ENCODE assay signal across 8 cellular contexts in the genomic region with DNA sequence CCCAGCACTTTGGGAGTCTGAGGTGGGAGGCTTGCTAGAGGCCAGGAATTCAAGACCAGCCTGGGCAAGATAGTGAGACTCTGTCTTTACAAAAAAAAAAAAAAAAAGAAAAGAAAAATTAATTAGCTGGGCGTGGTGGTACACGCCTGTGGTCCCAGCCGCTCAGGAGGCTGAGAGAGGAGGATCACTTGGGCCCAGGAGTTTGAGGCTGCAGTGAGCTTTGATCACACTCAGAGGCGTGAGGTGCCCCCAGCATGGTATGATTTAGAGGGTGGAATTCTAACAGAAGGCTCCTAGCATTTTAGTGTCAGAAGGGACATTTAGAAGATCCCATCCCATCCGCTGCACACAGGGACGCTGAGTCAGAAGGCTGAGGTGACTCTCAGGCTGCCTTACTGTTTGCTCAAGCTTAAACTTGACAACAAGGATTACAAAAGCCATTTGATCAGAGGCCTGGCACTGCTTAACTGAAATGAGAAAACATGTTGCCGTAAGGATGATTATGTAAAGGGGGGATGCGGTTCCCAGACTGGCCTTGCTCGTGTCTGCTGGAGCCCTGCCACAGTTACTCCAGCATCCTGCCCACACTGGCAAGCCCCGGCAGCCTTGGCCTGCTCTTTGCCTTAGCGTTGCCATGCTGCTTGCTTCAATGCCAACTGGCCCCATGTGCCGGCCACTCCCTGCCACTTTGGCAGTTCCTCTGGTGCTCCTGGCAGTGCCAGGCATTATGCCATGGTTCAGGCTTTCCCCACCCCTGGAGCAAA. TPM values are rescaled to one million over a fixed set of nuclear protein-coding genes. Genes with fewer than 3 reads are reported as not detected.
DNase-seq lines count a peak whose midpoint lies in the region; ATAC-seq and TF ChIP-seq lines count a peak whose summit lies in the region.

No MANE protein-coding gene starts in this region.

- POLR2A ChIA-PET in Panc1 (lab: Charles Lee) (no interaction called here), HEK293T (lab: Yijun Ruan, JAX) (no interaction called here)

- BruUV-seq in Panc1 (replicated peaks; lab: Mats Ljungman, UMichigan), result no TSS peak

- H3K27ac ChIP-seq in Panc1 (ENCODE audit: low read length), result no peak overlapping the region
- peak overlapping the region; percentile 88 for H3K27ac ChIP-seq in psoas muscle

- intact Hi-C loops in Panc1 (cut with micrococcal nuclease; ENCODE audit: unreplicated experiment) (no loop called here), psoas muscle (cut with DNase I) (loop anchor here (5.0 kb wide), 2 partner anchors 34 to 49 kb away; no protein-coding TSS in a partner anchor)

- H3K27me3 ChIP-seq in Panc1 (ENCODE audit: control insufficient read depth, insufficient read depth, low read length) (no peaks in the 10 kb centered on the region; the same call in 1 of the 2 replicates), psoas muscle (ENCODE audit: insufficient read depth in 3 of 3, low read length in 2 of 3) (no peaks in the 10 kb centered on the region)

- in situ Hi-C loops in Caki2 (cut with HindIII; ENCODE audit: low pct_unique_long_range_greater_than_20kb, low sequenced_read_pairs), result loop anchor here (25.0 kb wide), 1 partner anchor 94 kb away; no protein-coding TSS in a partner anchor
- in situ Hi-C loops in Panc1 (cut with HindIII; ENCODE audit: low pct_unique_long_range_greater_than_20kb, low sequenced_read_pairs), result no loop called here

- H3K9me3 ChIP-seq in Panc1 (ENCODE audit: control insufficient read depth, insufficient read depth, low read depth, low read length) (no peaks in the 10 kb centered on the region), psoas muscle (no peaks in the 10 kb centered on the region)

- 30 to 44% (median 37%) methylated on average over 12 of the region's 12 CpGs for WGBS in psoas muscle, 3 donors

- CTCF ChIA-PET in Panc1 (lab: Charles Lee), result interaction anchor here (0.7 kb wide), 1 partner anchor 29 kb away, joined by 3 read pairs; no protein-coding TSS in a partner anchor
- CTCF ChIA-PET in HEK293T (lab: Yijun Ruan, JAX), result no interaction called here

- H3K4me3 ChIP-seq in Panc1 (ENCODE audit: low read depth in 2 of 2, low read length in 2 of 2) (no peak overlapping the region), psoas muscle (peak overlapping the region; percentile 43)

- H3K36me3 ChIP-seq in Panc1 (ENCODE audit: control insufficient read depth, insufficient read depth, low read length) (no peaks in the 10 kb centered on the region), psoas muscle (ENCODE audit: insufficient read depth in 1 of 2, low read depth in 1 of 2) (no peaks in the 10 kb centered on the region)

- TF ChIP-seq CTCF in Panc1 (IDR thresholded peaks at IDR 0.05) (no peak), psoas muscle (IDR thresholded peaks at IDR 0.05) (no peak)

- DNase-seq in Caki2 (ENCODE audit: low read depth) (peak; percentile 61), Panc1 (ENCODE audit: low read depth, low spot score) (peak; percentile 4), fibroblast of the conjunctiva (ENCODE audit: low read depth) (peak; percentile 27), psoas muscle (peak; percentile 87 to 95), NCI-H2107 treated with DMSO at 0.1 percent for 48 hours (lab: John Stamatoyannopoulos, UW; ENCODE audit: unreplicated experiment) (no peak), GDM1 (lab: John Stamatoyannopoulos, UW) (no peak), HEK293T (ENCODE audit: extremely low spot score) (no peak)
- DNase-seq in activated CD4-positive, alpha-beta T cell treated with anti-CD3 and anti-CD28 coated beads, Interleukin-2, amount 50 U/mL, for 48 hours, result no peak

- H3K4me1 ChIP-seq in Panc1 (ENCODE audit: control insufficient read depth, insufficient read depth, low read length) (no peaks in the 10 kb centered on the region), psoas muscle (peaks cover 48% of the 10 kb centered on the region)

- ATAC-seq in Panc1 (no peak), psoas muscle (peak; percentile 91 to 96 (median 94))

TF ChIP-seq in HEK293T, 16 proteins besides CTCF, POLR2A, EP300 and RAD21:
- no peak for TF ChIP-seq LEF1 (IDR thresholded peaks at IDR 0.05; ENCODE audit: borderline replicate concordance)

RNA-seq across cellular contexts. Expression of a gene that starts 45.6 kb away (rescaled TPM):
- 30.7 and 39.1 TPM in 2 replicates for total RNA-seq in Caki2 (2014; rRNA removed; shearing (Covaris generic); ENCODE audit: low replicate concordance)
- 12.9 TPM for total RNA-seq in Panc1 (2021; ENCODE audit: unreplicated experiment)
- polyA plus RNA-seq in Panc1 (2012; ENCODE audit: insufficient read length), result 14.4 TPM
- 10 to 100 TPM; 13.9 to 50.3 (median 20.2) TPM for total RNA-seq in psoas muscle
- polyA plus RNA-seq in psoas muscle, result 10 to 100 TPM in 1 of 3 donors, 1 to 10 TPM in 2; 3.4 to 12.7 (median 9.6) TPM

Comparison
In these comparisons a context has a peak if more than half of its experiments do, and no peak if none do; other contexts are left out.
1. DNase-seq: peak in Caki2 (single experiment), Panc1 (single experiment), fibroblast of the conjunctiva (single experiment) and psoas muscle (2 of 2); none in NCI-H2107 treated with DMSO at 0.1 percent for 48 hours (single experiment), GDM1 (single experiment), activated CD4-positive, alpha-beta T cell treated with anti-CD3 and anti-CD28 coated beads, Interleukin-2, amount 50 U/mL, for 48 hours (0 of 2) and HEK293T (single experiment).